ENCODE assay signal across 9 cellular contexts in genomic region chr17:34327595-34327994, GRCh38. TPM values are rescaled to one million over a fixed set of nuclear protein-coding genes. Genes with fewer than 3 reads are reported as not detected.
"Had no signal": no experiment of that assay in that cellular context is flagged by ENCODE, and none has a peak within 500 bp of the region (broad histone marks: within the 10 kb centered on the region; RNA-seq: fewer than 3 reads in every experiment).

No MANE protein-coding gene starts in this region.

RNA-seq across cellular contexts. Expression of gene CCL8, which starts 8.4 kb away (rescaled TPM):
- total RNA-seq: activated CD8-positive, alpha-beta T cell treated with anti-CD3 and anti-CD28 coated beads for 36 hours; activated naive CD8-positive, alpha-beta T cell treated with anti-CD3 and anti-CD28 coated beads for 36 hours; activated T-cell treated with anti-CD3 and anti-CD28 coated beads, Interleukin-2, amount 50 U/mL, for 72 hours; activated T-helper 2 cell treated with anti-CD3 and anti-CD28 coated beads, Interferon-gamma antibody, Interleukin-2, Interleukin-4, amounts not matched to agents 10 μg/mL and 5 μg/mL and 100 μg/mL, durations not matched to agents 14 hours and 24 hours and 36 hours; MCF 10A; OCI-LY7; SJSA1; T-helper 1 cell treated with Interleukin-12 subunit alpha and Interleukin-12 subunit beta and Interleukin-4 antibody, amounts not matched to agents 30 ng/mL and 1 ng/mL, for 36 hours had no signal

RNA-seq across cellular contexts. Expression of gene CCL13, which starts 28.7 kb away (rescaled TPM):
- total RNA-seq: activated CD8-positive, alpha-beta T cell treated with anti-CD3 and anti-CD28 coated beads for 36 hours; activated naive CD8-positive, alpha-beta T cell treated with anti-CD3 and anti-CD28 coated beads for 36 hours; activated T-cell treated with anti-CD3 and anti-CD28 coated beads, Interleukin-2, amount 50 U/mL, for 72 hours; activated T-helper 2 cell treated with anti-CD3 and anti-CD28 coated beads, Interferon-gamma antibody, Interleukin-2, Interleukin-4, amounts not matched to agents 10 μg/mL and 5 μg/mL and 100 μg/mL, durations not matched to agents 14 hours and 24 hours and 36 hours; MCF 10A; OCI-LY7; SJSA1; T-helper 1 cell treated with Interleukin-12 subunit alpha and Interleukin-12 subunit beta and Interleukin-4 antibody, amounts not matched to agents 30 ng/mL and 1 ng/mL, for 36 hours had no signal

RNA-seq across cellular contexts. Expression of gene CCL1, which starts 35.4 kb away (rescaled TPM):
- total RNA-seq: activated CD8-positive, alpha-beta T cell treated with anti-CD3 and anti-CD28 coated beads for 36 hours; activated naive CD8-positive, alpha-beta T cell treated with anti-CD3 and anti-CD28 coated beads for 36 hours; activated T-cell treated with anti-CD3 and anti-CD28 coated beads, Interleukin-2, amount 50 U/mL, for 72 hours; adrenal gland; MCF 10A; OCI-LY7; SJSA1 had no signal
- polyA plus RNA-seq: adrenal gland had no signal

RNA-seq across cellular contexts. Expression of gene CCL11, which starts 42.1 kb away (rescaled TPM):
- total RNA-seq: activated CD8-positive, alpha-beta T cell treated with anti-CD3 and anti-CD28 coated beads for 36 hours; activated naive CD8-positive, alpha-beta T cell treated with anti-CD3 and anti-CD28 coated beads for 36 hours; activated T-cell treated with anti-CD3 and anti-CD28 coated beads, Interleukin-2, amount 50 U/mL, for 72 hours; activated T-helper 2 cell treated with anti-CD3 and anti-CD28 coated beads, Interferon-gamma antibody, Interleukin-2, Interleukin-4, amounts not matched to agents 10 μg/mL and 5 μg/mL and 100 μg/mL, durations not matched to agents 14 hours and 24 hours and 36 hours; MCF 10A; OCI-LY7; SJSA1; T-helper 1 cell treated with Interleukin-12 subunit alpha and Interleukin-12 subunit beta and Interleukin-4 antibody, amounts not matched to agents 30 ng/mL and 1 ng/mL, for 36 hours had no signal

RNA-seq across cellular contexts. Expression of gene CCL7, which starts 57.6 kb away (rescaled TPM):
- total RNA-seq: activated CD8-positive, alpha-beta T cell treated with anti-CD3 and anti-CD28 coated beads for 36 hours; activated naive CD8-positive, alpha-beta T cell treated with anti-CD3 and anti-CD28 coated beads for 36 hours; activated T-cell treated with anti-CD3 and anti-CD28 coated beads, Interleukin-2, amount 50 U/mL, for 72 hours; activated T-helper 2 cell treated with anti-CD3 and anti-CD28 coated beads, Interferon-gamma antibody, Interleukin-2, Interleukin-4, amounts not matched to agents 10 μg/mL and 5 μg/mL and 100 μg/mL, durations not matched to agents 14 hours and 24 hours and 36 hours; MCF 10A; OCI-LY7; SJSA1; T-helper 1 cell treated with Interleukin-12 subunit alpha and Interleukin-12 subunit beta and Interleukin-4 antibody, amounts not matched to agents 30 ng/mL and 1 ng/mL, for 36 hours had no signal
